ENCODE assay signal across 26 cellular contexts in the genomic region with DNA sequence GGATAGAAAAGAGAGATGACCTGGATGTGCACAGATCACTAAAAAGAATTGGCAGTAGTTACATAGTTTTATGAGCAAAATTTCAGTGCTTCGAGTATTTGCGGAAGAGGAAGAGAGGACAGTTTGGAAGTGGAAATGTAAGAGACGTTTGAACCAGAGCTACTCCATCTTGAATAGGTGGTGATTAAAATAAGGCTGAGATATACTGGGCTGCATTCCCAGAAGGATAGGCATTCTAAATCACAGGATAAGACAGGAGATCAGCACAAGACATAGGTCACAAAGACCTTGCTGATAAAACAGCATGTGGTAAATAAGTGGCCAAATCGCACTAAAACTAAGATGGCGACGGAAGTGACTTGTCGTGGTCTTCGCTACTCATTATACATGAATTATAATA.
"Had no signal": no experiment of that assay in that cellular context is flagged by ENCODE, and none has a peak within 500 bp of the region (broad histone marks: within the 10 kb centered on the region; RNA-seq: fewer than 3 reads in every experiment).

No MANE protein-coding gene starts in this region.

- H3K27ac Mint-ChIP-seq: T-cell; T-helper 1 cell treated with Interleukin-12 subunit alpha and Interleukin-12 subunit beta and Interleukin-4 antibody, amounts not matched to agents 30 μg/mL and 1 μg/mL, for 36 hours had no signal

- DNase-seq: IMR-90; Kasumi-1; MV-4-11; NCI-H1048; NCI-H1105; NCI-H1417; NCI-H1436 treated with DMSO at 0.1 percent for 48 hours; NCI-H1694 treated with DMSO at 0.1 percent for 48 hours; NCI-H2029; NCI-H2081 treated with DMSO at 0.1 percent for 48 hours; NCI-H2171; NCI-H226; NCI-H446; NCI-H510A; NCI-H524 treated with DMSO at 0.1 percent for 48 hours; NCI-H69; NCI-H774; NK-92 treated with Interleukin-12 subunit alpha and Interleukin-12 subunit beta, amount 100 ng/mL, for 24 hours; SHP77; SK-N-SH; SW 1271; T-cell had no signal

- H3K4me2 ChIP-seq: KMS-11, SK-N-SH had no signal

- H3K27ac ChIP-seq: KMS-11, RWPE1 had no signal

- H3K9ac ChIP-seq: KMS-11, SK-N-SH had no signal

- H3K4me1 Mint-ChIP-seq: T-cell had no signal

- H3K9me2 ChIP-seq: SK-N-SH had no signal

- ATAC-seq: Panc1, T-cell had no signal

- H3K4me3 Mint-ChIP-seq: T-cell; T-helper 1 cell treated with Interleukin-12 subunit alpha and Interleukin-12 subunit beta and Interleukin-4 antibody, amounts not matched to agents 30 μg/mL and 1 μg/mL, for 36 hours had no signal

- H3K9me3 ChIP-seq: SK-N-SH had no signal

- H3K36me3 Mint-ChIP-seq: T-cell had no signal

- H3K9me3 Mint-ChIP-seq: T-helper 1 cell treated with Interleukin-12 subunit alpha and Interleukin-12 subunit beta and Interleukin-4 antibody, amounts not matched to agents 30 μg/mL and 1 μg/mL, for 36 hours had no signal

- H3K27me3 Mint-ChIP-seq: T-cell had no signal
